Comparison of ENCODE assay signal across 30 cellular contexts in the genomic region with DNA sequence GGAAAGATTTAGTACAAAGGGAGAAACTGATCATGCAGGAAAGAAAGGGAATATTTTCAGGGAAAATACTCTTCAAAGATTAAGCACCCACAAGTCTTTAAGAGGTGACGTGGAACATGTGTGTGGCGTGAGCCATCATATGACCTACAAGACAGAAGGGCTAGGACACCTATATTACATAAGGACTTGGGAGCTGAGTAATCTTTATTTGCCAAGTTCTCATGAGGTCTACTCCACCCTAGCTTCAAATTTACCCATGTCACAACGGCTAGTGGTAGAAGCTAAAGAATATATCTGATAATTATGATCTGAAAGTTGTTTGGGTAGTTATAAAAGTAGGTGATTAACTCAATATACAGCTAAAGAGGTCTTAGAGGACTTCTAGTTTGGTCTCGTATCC.
"Had no signal": no experiment of that assay in that cellular context is flagged by ENCODE, and none has a peak within 500 bp of the region (broad histone marks: within the 10 kb centered on the region; RNA-seq: fewer than 3 reads in every experiment).

No MANE protein-coding gene starts in this region.

- H3K4me3 ChIP-seq: adrenal gland, body of pancreas, breast epithelium, cardiac muscle cell had no signal

- DNase-seq: activated B cell treated with CpG ODN at 0.5 μM for 24 hours; activated CD4-positive, alpha-beta memory T cell treated with anti-CD3 and anti-CD28 coated beads for 36 hours; activated CD4-positive, alpha-beta T cell treated with anti-CD3 and anti-CD28 coated beads for 4 hours; activated CD4-positive, alpha-beta T cell treated with anti-CD3 and anti-CD28 coated beads, Interleukin-2, amount 10 ng/mL, durations not matched to agents 24 days and 14 days; activated CD4-positive, alpha-beta T cell treated with anti-CD3 and anti-CD28 coated beads, Interleukin-2, amount 50 U/mL, for 1 hour; activated CD4-positive, alpha-beta T cell treated with anti-CD3 and anti-CD28 coated beads, Interleukin-2, amount 50 U/mL, for 4 hours; activated CD4-positive, CD25-positive, alpha-beta regulatory T cell treated with anti-CD3 and anti-CD28 coated beads, Interleukin-2, amount 50 U/mL, for 72 hours; activated CD8-positive, alpha-beta memory T cell treated with anti-CD3 and anti-CD28 coated beads, Interleukin-2, amount 50 U/mL, for 48 hours; activated CD8-positive, alpha-beta T cell treated with anti-CD3 and anti-CD28 coated beads for 36 hours; activated effector memory CD4-positive, alpha-beta T cell treated with anti-CD3 and anti-CD28 coated beads, Interleukin-2, amount 50 U/mL, for 16 hours; activated gamma-delta T cell treated with Interleukin-2 at 50 U/mL for 16 hours; activated naive CD4-positive, alpha-beta T cell; activated naive CD4-positive, alpha-beta T cell treated with anti-CD3 and anti-CD28 coated beads for 36 hours; activated naive CD4-positive, alpha-beta T cell treated with anti-CD3 and anti-CD28 coated beads, Interleukin-2, amount 50 U/mL, for 16 hours; activated naive CD8-positive, alpha-beta T cell treated with anti-CD3 and anti-CD28 coated beads for 36 hours; activated T-cell treated with anti-CD3 and anti-CD28 coated beads, Interleukin-2, amount 50 U/mL, for 24 hours; activated T-cell treated with anti-CD3 and anti-CD28 coated beads, Interleukin-2, amount 50 U/mL, for 48 hours; adrenal gland; amniotic stem cell; aorta; body of pancreas; brain microvascular endothelial cell; caudate nucleus; SW 1271; T-helper 1 cell; T-helper 2 cell; T-helper 9 cell had no signal

- H3K9me3 ChIP-seq: adrenal gland, body of pancreas, breast epithelium had no signal

- ATAC-seq: activated CD8-positive, alpha-beta T cell treated with anti-CD3 and anti-CD28 coated beads for 36 hours; body of pancreas had no signal

- H3K36me3 ChIP-seq: adrenal gland, brain microvascular endothelial cell, cardiac muscle cell had no signal

- H3K4me1 ChIP-seq: adrenal gland, body of pancreas, breast epithelium had no signal

- H3K27ac ChIP-seq: adrenal gland, body of pancreas, brain microvascular endothelial cell, breast epithelium, cardiac muscle cell, VCaP had no signal

- H3K27me3 ChIP-seq: adrenal gland, body of pancreas, brain microvascular endothelial cell, breast epithelium, cardiac muscle cell had no signal
